Comparison of ENCODE assay signal across 22 cellular contexts in genomic region chr3:160860346-160860745, GRCh38.
"Had no signal": no experiment of that assay in that cellular context is flagged by ENCODE, and none has a peak within 500 bp of the region (broad histone marks: within the 10 kb centered on the region; RNA-seq: fewer than 3 reads in every experiment).

No MANE protein-coding gene starts in this region.

- H3K4me3 ChIP-seq: breast epithelium, gastroesophageal sphincter, heart left ventricle, pancreas, psoas muscle, right atrium auricular region, thyroid gland, upper lobe of right lung had no signal

- H3K9me3 ChIP-seq: breast epithelium, gastroesophageal sphincter, heart left ventricle, neutrophil, pancreas, psoas muscle, right atrium auricular region, thyroid gland, upper lobe of right lung had no signal

- H3K36me3 ChIP-seq: breast epithelium, gastroesophageal sphincter, heart left ventricle, neutrophil, pancreas, right atrium auricular region, thyroid gland, upper lobe of right lung had no signal

- DNase-seq: activated CD4-positive, alpha-beta memory T cell treated with anti-CD3 and anti-CD28 coated beads for 36 hours; activated CD4-positive, alpha-beta T cell treated with anti-CD3 and anti-CD28 coated beads for 48 hours; activated naive CD4-positive, alpha-beta T cell treated with Interleukin-2 at 50 U/mL for 16 hours; activated naive CD8-positive, alpha-beta T cell treated with anti-CD3 and anti-CD28 coated beads for 36 hours; activated T-cell treated with anti-CD3 and anti-CD28 coated beads, Interleukin-2, amount 50 U/mL, for 48 hours; cerebellar nuclear complex; cortex of kidney; endodermal cell; heart left ventricle; left cardiac atrium; pancreas; psoas muscle; stimulated activated CD4-positive, alpha-beta T cell treated with anti-CD3 and anti-CD28 coated beads, Interleukin-4, amount 100 ng/mL, for 24 hours; stimulated activated naive CD4-positive, alpha-beta T cell treated with Interleukin-2 at 50 U/mL for 16 hours; T1000; thyroid gland; upper lobe of right lung had no signal

- H3K27ac ChIP-seq: breast epithelium, gastroesophageal sphincter, heart left ventricle, neutrophil, pancreas, psoas muscle, right atrium auricular region, thyroid gland, upper lobe of right lung had no signal

- H3K4me1 ChIP-seq: breast epithelium, pancreas, right atrium auricular region, thyroid gland, upper lobe of right lung had no signal

- ATAC-seq: gastroesophageal sphincter; heart left ventricle; left cardiac atrium; natural killer cell treated with Interleukin-12 subunit alpha and Interleukin-12 subunit beta and Interleukin-15 and Interleukin-18, amount 100 ng/mL, for 72 hours; pancreas; upper lobe of right lung had no signal

- H3K27me3 ChIP-seq: breast epithelium, gastroesophageal sphincter, heart left ventricle, neutrophil, pancreas, right atrium auricular region, thyroid gland, upper lobe of right lung had no signal
